In genomic region chr7:139746652-139747051, GRCh38 we compare ENCODE assay signal across 21 cellular contexts. TPM values are rescaled to one million over a fixed set of nuclear protein-coding genes. Genes with fewer than 3 reads are reported as not detected.
DNase-seq lines count a peak whose midpoint lies in the region; ATAC-seq and TF ChIP-seq lines count a peak whose summit lies in the region.
"Had no signal": no experiment of that assay in that cellular context is flagged by ENCODE, and none has a peak within 500 bp of the region (broad histone marks: within the 10 kb centered on the region; RNA-seq: fewer than 3 reads in every experiment).

No MANE protein-coding gene starts in this region.

- H3K9me3 Mint-ChIP-seq in activated naive CD8-positive, alpha-beta T cell treated with anti-CD3 and anti-CD28 coated beads for 36 hours = no peaks in the 10 kb centered on the region
- no peaks in the 10 kb centered on the region for H3K9me3 Mint-ChIP-seq in CD4-positive, alpha-beta memory T cell
- H3K9me3 Mint-ChIP-seq: activated naive CD4-positive, alpha-beta T cell treated with anti-CD3 and anti-CD28 coated beads, Interleukin-2, amount 50 U/mL, for 24 hours; T-cell had no signal

- TF ChIP-seq CTCF in brain microvascular endothelial cell (IDR thresholded peaks at IDR 0.05; ENCODE audit: low read depth, low read length, missing control alignments) (no peak), neutrophil (IDR thresholded peaks at IDR 0.05) (no peak)

- H3K27ac Mint-ChIP-seq in activated naive CD8-positive, alpha-beta T cell treated with anti-CD3 and anti-CD28 coated beads for 36 hours = no peak overlapping the region
- peak overlapping the region in 2 of 7 donors; percentile 31 to 79 for H3K27ac Mint-ChIP-seq in CD4-positive, alpha-beta memory T cell
- H3K27ac Mint-ChIP-seq: activated CD4-positive, alpha-beta T cell treated with anti-CD3 and anti-CD28 coated beads for 36 hours; activated naive CD4-positive, alpha-beta T cell treated with anti-CD3 and anti-CD28 coated beads, Interleukin-2, amount 50 U/mL, for 24 hours; T-cell had no signal

- H3K36me3 ChIP-seq in ACC112 (ENCODE audit: insufficient read depth, low read length) (peaks cover 10% of the 10 kb centered on the region), brain microvascular endothelial cell (replicated peaks) (peaks cover 2% of the 10 kb centered on the region), neutrophil (no peaks in the 10 kb centered on the region)
- no peaks in the 10 kb centered on the region for H3K36me3 ChIP-seq in CD4-positive, alpha-beta memory T cell (ENCODE audit: insufficient read depth, low read length)
- H3K36me3 ChIP-seq: esophagus squamous epithelium, gastroesophageal sphincter had no signal

- H3K4me3 ChIP-seq in ACC112 (ENCODE audit: low read depth, low read length) (no peak overlapping the region), brain microvascular endothelial cell (ENCODE audit: low read depth, low read length) (no peak overlapping the region), neutrophil (ENCODE audit: low read depth in 1 of 2, low read length in 1 of 2) (no peak overlapping the region)
- H3K4me3 ChIP-seq in CD4-positive, alpha-beta memory T cell (ENCODE audit: low read length in 2 of 2) = no peak overlapping the region
- H3K4me3 ChIP-seq: esophagus squamous epithelium, gastroesophageal sphincter, SJCRH30 had no signal

- H3K4me1 ChIP-seq in ACC112 (ENCODE audit: control insufficient read depth, insufficient read depth, low read length, unreplicated experiment) (peaks cover 70% of the 10 kb centered on the region), neutrophil (ENCODE audit: control insufficient read depth in 1 of 2, insufficient read depth in 1 of 2, low read depth in 1 of 2, low read length in 1 of 2) (peaks cover 60 to 80% of the 10 kb centered on the region in 2 experiments)
- peaks cover 3% of the 10 kb centered on the region for H3K4me1 ChIP-seq in CD4-positive, alpha-beta memory T cell (ENCODE audit: insufficient read depth, low read length)
- H3K4me1 ChIP-seq: SJCRH30 had no signal

- H3K27me3 ChIP-seq in ACC112 (ENCODE audit: insufficient read depth, low read length) = no peaks in the 10 kb centered on the region
- H3K27me3 ChIP-seq in brain microvascular endothelial cell (replicated peaks) = no peaks in the 10 kb centered on the region
- no peaks in the 10 kb centered on the region for H3K27me3 ChIP-seq in neutrophil
- no peaks in the 10 kb centered on the region for H3K27me3 ChIP-seq in CD4-positive, alpha-beta memory T cell (ENCODE audit: insufficient read depth, low read length)
- H3K27me3 ChIP-seq: esophagus squamous epithelium, gastroesophageal sphincter, SJCRH30 had no signal

- no peaks in the 10 kb centered on the region for H3K9me3 ChIP-seq in neutrophil
- H3K9me3 ChIP-seq in CD4-positive, alpha-beta memory T cell (ENCODE audit: control insufficient read depth in 1 of 2, low read length in 2 of 2) = no peaks in the 10 kb centered on the region
- H3K9me3 ChIP-seq: esophagus squamous epithelium, gastroesophageal sphincter had no signal

- peaks cover 100% of the 10 kb centered on the region for H3K79me2 ChIP-seq in ACC112 (ENCODE audit: control insufficient read depth, insufficient read depth, low read length, unreplicated experiment)

- intact Hi-C loops in left ventricle myocardium superior (cut with micrococcal nuclease) = no loop called here
- intact Hi-C loops in CD4-positive, alpha-beta memory T cell (cut with micrococcal nuclease) = no loop called here

- in situ Hi-C loops in brain microvascular endothelial cell (cut with HindIII; ENCODE audit: low pct_ligation_motif_present, low sequenced_read_pairs) = no loop called here

- ATAC-seq in left ventricle myocardium superior (peak; percentile 34), HG03354 (IDR thresholded peaks at IDR 0.05; ENCODE audit: poor library complexity, severe bottlenecking, unreplicated experiment) (no peak), HG02759 (IDR thresholded peaks at IDR 0.05; ENCODE audit: unreplicated experiment) (no peak)
- ATAC-seq: activated CD4-positive, alpha-beta T cell treated with anti-CD3 and anti-CD28 coated beads for 36 hours; gastroesophageal sphincter; T-cell had no signal

- CTCF ChIA-PET in CD4-positive, alpha-beta memory T cell (lab: Charles Lee; ENCODE audit: partially characterized antibody) = interaction anchor here (1.0 kb wide), 1 partner anchor 26 kb away, joined by 3 read pairs; no protein-coding TSS in a partner anchor

- H3K27ac ChIP-seq in ACC112 (ENCODE audit: low read depth, low read length) (peak overlapping the region; percentile 100), brain microvascular endothelial cell (peak overlapping the region; percentile 60), neutrophil (peak overlapping the region; percentile 72)
- no peak overlapping the region for H3K27ac ChIP-seq in CD4-positive, alpha-beta memory T cell (ENCODE audit: low read depth, low read length)
- H3K27ac ChIP-seq: C4-2B, esophagus squamous epithelium, SJCRH30 had no signal

- no peak for DNase-seq in brain microvascular endothelial cell
- DNase-seq in left ventricle myocardium superior = no peak
- DNase-seq in activated naive CD8-positive, alpha-beta T cell treated with anti-CD3 and anti-CD28 coated beads for 36 hours = no peak
- DNase-seq in CD4-positive, alpha-beta memory T cell = no peak
- DNase-seq: ACHN; activated CD4-positive, alpha-beta T cell treated with anti-CD3 and anti-CD28 coated beads for 36 hours; aorta; cerebellar nuclear complex; esophagus squamous epithelium; NCI-H2081 treated with DMSO at 0.1 percent for 48 hours; NK-92 treated with Interleukin-12 subunit alpha and Interleukin-12 subunit beta, amount 100 ng/mL, for 24 hours; SJCRH30; stimulated activated CD8-positive, alpha-beta memory T cell treated with anti-CD3 and anti-CD28 coated beads, Interleukin-4, amount 100 ng/mL, for 48 hours; T-cell had no signal

- H3K4me3 Mint-ChIP-seq in activated naive CD8-positive, alpha-beta T cell treated with anti-CD3 and anti-CD28 coated beads for 36 hours = no peak overlapping the region
- H3K4me3 Mint-ChIP-seq in CD4-positive, alpha-beta memory T cell = no peak overlapping the region
- H3K4me3 Mint-ChIP-seq: activated CD4-positive, alpha-beta T cell treated with anti-CD3 and anti-CD28 coated beads for 36 hours; activated naive CD4-positive, alpha-beta T cell treated with anti-CD3 and anti-CD28 coated beads, Interleukin-2, amount 50 U/mL, for 24 hours; T-cell had no signal

- H2AFZ ChIP-seq in ACC112 (ENCODE audit: low read length, unreplicated experiment) = no peak overlapping the region

- peaks cover 2% of the 10 kb centered on the region for H3K36me3 Mint-ChIP-seq in activated naive CD8-positive, alpha-beta T cell treated with anti-CD3 and anti-CD28 coated beads for 36 hours
- peaks cover 2 to 3% of the 10 kb centered on the region in 2 donors for H3K36me3 Mint-ChIP-seq in CD4-positive, alpha-beta memory T cell

- no peaks in the 10 kb centered on the region for H3K27me3 Mint-ChIP-seq in activated naive CD8-positive, alpha-beta T cell treated with anti-CD3 and anti-CD28 coated beads for 36 hours
- no peaks in the 10 kb centered on the region for H3K27me3 Mint-ChIP-seq in CD4-positive, alpha-beta memory T cell
- H3K27me3 Mint-ChIP-seq: activated CD4-positive, alpha-beta T cell treated with anti-CD3 and anti-CD28 coated beads for 36 hours; activated naive CD4-positive, alpha-beta T cell treated with anti-CD3 and anti-CD28 coated beads, Interleukin-2, amount 50 U/mL, for 24 hours; T-cell had no signal

- peaks cover 36% of the 10 kb centered on the region for H3K4me1 Mint-ChIP-seq in activated naive CD8-positive, alpha-beta T cell treated with anti-CD3 and anti-CD28 coated beads for 36 hours
- peaks cover 21 to 53% (median 33%) of the 10 kb centered on the region in 4 donors for H3K4me1 Mint-ChIP-seq in CD4-positive, alpha-beta memory T cell

- POLR2A ChIA-PET in CD4-positive, alpha-beta memory T cell (lab: Charles Lee; ENCODE audit: partially characterized antibody) = interaction anchor here (1.0 to 1.1 kb wide), 2 partner anchors 9 to 20 kb away, joined by 3 read pairs; no protein-coding TSS in a partner anchor

RNA-seq across cellular contexts. Expression of gene HIPK2, which starts 31.1 kb away (rescaled TPM):
- total RNA-seq in left ventricle myocardium superior = 103 TPM
- total RNA-seq in activated naive CD8-positive, alpha-beta T cell treated with anti-CD3 and anti-CD28 coated beads for 36 hours = 10 to 100 TPM; 15.4 to 16.1 TPM
- total RNA-seq in CD4-positive, alpha-beta memory T cell = 10 to 100 TPM; 31.2 to 34.1 TPM
- 1 to 10 TPM in 1 of 2 donors, under 1 TPM in 1; 0.87 to 4.4 TPM for polyA plus RNA-seq in CD4-positive, alpha-beta memory T cell
